In the genomic region with DNA sequence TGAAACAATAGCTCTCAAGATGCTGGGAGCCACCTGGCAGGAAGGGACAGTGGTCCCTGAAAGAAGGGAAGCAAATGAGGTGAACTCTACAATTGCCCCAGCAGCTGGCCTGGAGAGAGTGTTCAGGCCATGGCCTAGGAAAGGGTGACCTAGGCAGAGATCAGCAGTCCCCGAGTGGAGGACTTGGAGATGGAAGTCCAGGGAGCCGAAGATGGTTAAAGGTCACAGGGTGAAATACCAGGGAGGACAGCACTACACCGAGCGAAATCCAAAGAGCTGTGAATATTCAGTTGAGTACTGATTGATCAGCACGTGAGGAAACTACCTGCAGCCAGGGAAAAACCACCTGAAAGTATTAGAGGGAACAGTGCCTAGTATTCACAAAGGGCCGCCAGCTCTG, we compare ENCODE assay signal across 1 cellular context.
TF ChIP-seq lines count a peak whose summit lies in the region.

No MANE protein-coding gene starts in this region.

TF ChIP-seq in GM23338, 12 proteins besides CTCF, POLR2A, EP300 and RAD21 (continued from another document):
- TF ChIP-seq, protein P1, sequence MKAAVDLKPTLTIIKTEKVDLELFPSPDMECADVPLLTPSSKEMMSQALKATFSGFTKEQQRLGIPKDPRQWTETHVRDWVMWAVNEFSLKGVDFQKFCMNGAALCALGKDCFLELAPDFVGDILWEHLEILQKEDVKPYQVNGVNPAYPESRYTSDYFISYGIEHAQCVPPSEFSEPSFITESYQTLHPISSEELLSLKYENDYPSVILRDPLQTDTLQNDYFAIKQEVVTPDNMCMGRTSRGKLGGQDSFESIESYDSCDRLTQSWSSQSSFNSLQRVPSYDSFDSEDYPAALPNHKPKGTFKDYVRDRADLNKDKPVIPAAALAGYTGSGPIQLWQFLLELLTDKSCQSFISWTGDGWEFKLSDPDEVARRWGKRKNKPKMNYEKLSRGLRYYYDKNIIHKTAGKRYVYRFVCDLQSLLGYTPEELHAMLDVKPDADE (IDR thresholded peaks at IDR 0.05): no peak
- TF ChIP-seq, protein P2, sequence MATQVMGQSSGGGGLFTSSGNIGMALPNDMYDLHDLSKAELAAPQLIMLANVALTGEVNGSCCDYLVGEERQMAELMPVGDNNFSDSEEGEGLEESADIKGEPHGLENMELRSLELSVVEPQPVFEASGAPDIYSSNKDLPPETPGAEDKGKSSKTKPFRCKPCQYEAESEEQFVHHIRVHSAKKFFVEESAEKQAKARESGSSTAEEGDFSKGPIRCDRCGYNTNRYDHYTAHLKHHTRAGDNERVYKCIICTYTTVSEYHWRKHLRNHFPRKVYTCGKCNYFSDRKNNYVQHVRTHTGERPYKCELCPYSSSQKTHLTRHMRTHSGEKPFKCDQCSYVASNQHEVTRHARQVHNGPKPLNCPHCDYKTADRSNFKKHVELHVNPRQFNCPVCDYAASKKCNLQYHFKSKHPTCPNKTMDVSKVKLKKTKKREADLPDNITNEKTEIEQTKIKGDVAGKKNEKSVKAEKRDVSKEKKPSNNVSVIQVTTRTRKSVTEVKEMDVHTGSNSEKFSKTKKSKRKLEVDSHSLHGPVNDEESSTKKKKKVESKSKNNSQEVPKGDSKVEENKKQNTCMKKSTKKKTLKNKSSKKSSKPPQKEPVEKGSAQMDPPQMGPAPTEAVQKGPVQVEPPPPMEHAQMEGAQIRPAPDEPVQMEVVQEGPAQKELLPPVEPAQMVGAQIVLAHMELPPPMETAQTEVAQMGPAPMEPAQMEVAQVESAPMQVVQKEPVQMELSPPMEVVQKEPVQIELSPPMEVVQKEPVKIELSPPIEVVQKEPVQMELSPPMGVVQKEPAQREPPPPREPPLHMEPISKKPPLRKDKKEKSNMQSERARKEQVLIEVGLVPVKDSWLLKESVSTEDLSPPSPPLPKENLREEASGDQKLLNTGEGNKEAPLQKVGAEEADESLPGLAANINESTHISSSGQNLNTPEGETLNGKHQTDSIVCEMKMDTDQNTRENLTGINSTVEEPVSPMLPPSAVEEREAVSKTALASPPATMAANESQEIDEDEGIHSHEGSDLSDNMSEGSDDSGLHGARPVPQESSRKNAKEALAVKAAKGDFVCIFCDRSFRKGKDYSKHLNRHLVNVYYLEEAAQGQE (IDR thresholded peaks at IDR 0.05; ENCODE audit: unreplicated experiment): no peak
- no peak for TF ChIP-seq STAT1 (IDR thresholded peaks at IDR 0.05; ENCODE audit: unreplicated experiment)
- TF ChIP-seq, protein P3, sequence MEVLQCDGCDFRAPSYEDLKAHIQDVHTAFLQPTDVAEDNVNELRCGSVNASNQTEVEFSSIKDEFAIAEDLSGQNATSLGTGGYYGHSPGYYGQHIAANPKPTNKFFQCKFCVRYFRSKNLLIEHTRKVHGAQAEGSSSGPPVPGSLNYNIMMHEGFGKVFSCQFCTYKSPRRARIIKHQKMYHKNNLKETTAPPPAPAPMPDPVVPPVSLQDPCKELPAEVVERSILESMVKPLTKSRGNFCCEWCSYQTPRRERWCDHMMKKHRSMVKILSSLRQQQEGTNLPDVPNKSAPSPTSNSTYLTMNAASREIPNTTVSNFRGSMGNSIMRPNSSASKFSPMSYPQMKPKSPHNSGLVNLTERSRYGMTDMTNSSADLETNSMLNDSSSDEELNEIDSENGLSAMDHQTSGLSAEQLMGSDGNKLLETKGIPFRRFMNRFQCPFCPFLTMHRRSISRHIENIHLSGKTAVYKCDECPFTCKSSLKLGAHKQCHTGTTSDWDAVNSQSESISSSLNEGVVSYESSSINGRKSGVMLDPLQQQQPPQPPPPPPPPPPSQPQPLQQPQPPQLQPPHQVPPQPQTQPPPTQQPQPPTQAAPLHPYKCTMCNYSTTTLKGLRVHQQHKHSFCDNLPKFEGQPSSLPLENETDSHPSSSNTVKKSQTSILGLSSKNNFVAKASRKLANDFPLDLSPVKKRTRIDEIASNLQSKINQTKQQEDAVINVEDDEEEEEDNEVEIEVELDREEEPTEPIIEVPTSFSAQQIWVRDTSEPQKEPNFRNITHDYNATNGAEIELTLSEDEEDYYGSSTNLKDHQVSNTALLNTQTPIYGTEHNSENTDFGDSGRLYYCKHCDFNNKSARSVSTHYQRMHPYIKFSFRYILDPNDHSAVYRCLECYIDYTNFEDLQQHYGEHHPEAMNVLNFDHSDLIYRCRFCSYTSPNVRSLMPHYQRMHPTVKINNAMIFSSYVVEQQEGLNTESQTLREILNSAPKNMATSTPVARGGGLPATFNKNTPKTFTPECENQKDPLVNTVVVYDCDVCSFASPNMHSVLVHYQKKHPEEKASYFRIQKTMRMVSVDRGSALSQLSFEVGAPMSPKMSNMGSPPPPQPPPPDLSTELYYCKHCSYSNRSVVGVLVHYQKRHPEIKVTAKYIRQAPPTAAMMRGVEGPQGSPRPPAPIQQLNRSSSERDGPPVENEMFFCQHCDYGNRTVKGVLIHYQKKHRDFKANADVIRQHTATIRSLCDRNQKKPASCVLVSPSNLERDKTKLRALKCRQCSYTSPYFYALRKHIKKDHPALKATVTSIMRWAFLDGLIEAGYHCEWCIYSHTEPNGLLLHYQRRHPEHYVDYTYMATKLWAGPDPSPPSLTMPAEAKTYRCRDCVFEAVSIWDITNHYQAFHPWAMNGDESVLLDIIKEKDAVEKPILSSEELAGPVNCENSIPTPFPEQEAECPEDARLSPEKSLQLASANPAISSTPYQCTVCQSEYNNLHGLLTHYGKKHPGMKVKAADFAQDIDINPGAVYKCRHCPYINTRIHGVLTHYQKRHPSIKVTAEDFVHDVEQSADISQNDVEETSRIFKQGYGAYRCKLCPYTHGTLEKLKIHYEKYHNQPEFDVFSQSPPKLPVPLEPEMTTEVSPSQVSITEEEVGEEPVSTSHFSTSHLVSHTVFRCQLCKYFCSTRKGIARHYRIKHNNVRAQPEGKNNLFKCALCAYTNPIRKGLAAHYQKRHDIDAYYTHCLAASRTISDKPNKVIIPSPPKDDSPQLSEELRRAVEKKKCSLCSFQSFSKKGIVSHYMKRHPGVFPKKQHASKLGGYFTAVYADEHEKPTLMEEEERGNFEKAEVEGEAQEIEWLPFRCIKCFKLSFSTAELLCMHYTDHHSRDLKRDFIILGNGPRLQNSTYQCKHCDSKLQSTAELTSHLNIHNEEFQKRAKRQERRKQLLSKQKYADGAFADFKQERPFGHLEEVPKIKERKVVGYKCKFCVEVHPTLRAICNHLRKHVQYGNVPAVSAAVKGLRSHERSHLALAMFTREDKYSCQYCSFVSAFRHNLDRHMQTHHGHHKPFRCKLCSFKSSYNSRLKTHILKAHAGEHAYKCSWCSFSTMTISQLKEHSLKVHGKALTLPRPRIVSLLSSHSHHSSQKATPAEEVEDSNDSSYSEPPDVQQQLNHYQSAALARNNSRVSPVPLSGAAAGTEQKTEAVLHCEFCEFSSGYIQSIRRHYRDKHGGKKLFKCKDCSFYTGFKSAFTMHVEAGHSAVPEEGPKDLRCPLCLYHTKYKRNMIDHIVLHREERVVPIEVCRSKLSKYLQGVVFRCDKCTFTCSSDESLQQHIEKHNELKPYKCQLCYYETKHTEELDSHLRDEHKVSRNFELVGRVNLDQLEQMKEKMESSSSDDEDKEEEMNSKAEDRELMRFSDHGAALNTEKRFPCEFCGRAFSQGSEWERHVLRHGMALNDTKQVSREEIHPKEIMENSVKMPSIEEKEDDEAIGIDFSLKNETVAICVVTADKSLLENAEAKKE (CRISPR knock-in tag; IDR thresholded peaks at IDR 0.05): no peak
- TF ChIP-seq ZNF114 (CRISPR knock-in tag; IDR thresholded peaks at IDR 0.05): no peak
- no peak for TF ChIP-seq EZH2phosphoT487 (IDR thresholded peaks at IDR 0.05; ENCODE audit: unreplicated experiment)
- no peak for TF ChIP-seq POLR2AphosphoS5 (IDR thresholded peaks at IDR 0.05; ENCODE audit: low read depth)
- no peak for TF ChIP-seq JUNB (IDR thresholded peaks at IDR 0.05; ENCODE audit: unreplicated experiment)
- TF ChIP-seq CREB1 (CRISPR knock-in tag; IDR thresholded peaks at IDR 0.05; ENCODE audit: low read depth): no peak
- TF ChIP-seq NANOG (IDR thresholded peaks at IDR 0.05; ENCODE audit: borderline replicate concordance): no peak
